ENCODE assay signal across 21 cellular contexts in genomic region chr6:69138893-69139494, GRCh38.
DNase-seq lines count a peak whose midpoint lies in the region; ATAC-seq, FAIRE-seq and TF ChIP-seq lines count a peak whose summit lies in the region.
"Had no signal": no experiment of that assay in that cellular context is flagged by ENCODE, and none has a peak within 500 bp of the region (broad histone marks: within the 10 kb centered on the region; RNA-seq: fewer than 3 reads in every experiment).

No MANE protein-coding gene starts in this region.

- no peak overlapping the region for H3K27ac ChIP-seq in astrocyte (ENCODE audit: low read depth, low read length)
- H3K27ac ChIP-seq: tibial artery had no signal

- no peak for TF ChIP-seq CTCF in astrocyte (IDR thresholded peaks at IDR 0.05; ENCODE audit: insufficient read depth, low read depth, low read length)
- no peak for TF ChIP-seq CTCF in glutamatergic neuron (IDR thresholded peaks at IDR 0.05; ENCODE audit: partially characterized antibody, unreplicated experiment)

- H4K20me1 ChIP-seq in astrocyte (ENCODE audit: insufficient read depth, low read length): no peaks in the 10 kb centered on the region

- no peaks in the 10 kb centered on the region for H3K4me1 ChIP-seq in astrocyte (ENCODE audit: insufficient read depth, low read length)

- H3K36me3 Mint-ChIP-seq in astrocyte (ENCODE audit: low read depth, unreplicated experiment): no peaks in the 10 kb centered on the region
- no peaks in the 10 kb centered on the region for H3K36me3 Mint-ChIP-seq in glutamatergic neuron (ENCODE audit: unreplicated experiment)
- H3K36me3 Mint-ChIP-seq: activated naive CD4-positive, alpha-beta T cell treated with anti-CD3 and anti-CD28 coated beads, Interleukin-2, amount 50 U/mL, for 24 hours; CD8-positive, alpha-beta T cell; IgD-negative memory B cell had no signal

- H3K9me3 Mint-ChIP-seq in astrocyte (ENCODE audit: unreplicated experiment) (no peaks in the 10 kb centered on the region), glutamatergic neuron (ENCODE audit: unreplicated experiment) (no peaks in the 10 kb centered on the region)
- H3K9me3 Mint-ChIP-seq: CD8-positive, alpha-beta T cell had no signal

- H3K36me3 ChIP-seq in astrocyte (ENCODE audit: insufficient read depth, low read length): no peaks in the 10 kb centered on the region
- H3K36me3 ChIP-seq: tibial artery had no signal

- H3K4me1 Mint-ChIP-seq in astrocyte (ENCODE audit: low read depth, unreplicated experiment): peaks cover 9% of the 10 kb centered on the region
- no peaks in the 10 kb centered on the region for H3K4me1 Mint-ChIP-seq in glutamatergic neuron (ENCODE audit: low read depth, unreplicated experiment)
- H3K4me1 Mint-ChIP-seq: activated naive CD4-positive, alpha-beta T cell treated with anti-CD3 and anti-CD28 coated beads, Interleukin-2, amount 50 U/mL, for 24 hours; IgD-negative memory B cell had no signal

- H3K9me3 ChIP-seq in astrocyte (ENCODE audit: insufficient read depth, low read depth, low read length): no peaks in the 10 kb centered on the region
- H3K9me3 ChIP-seq: tibial artery had no signal

- H3K27me3 ChIP-seq in astrocyte (ENCODE audit: insufficient read depth, low read length): no peaks in the 10 kb centered on the region
- H3K27me3 ChIP-seq: tibial artery had no signal

- intact Hi-C loops in left cardiac atrium (cut with DNase I): loop anchor here in 1 of 2 donors (5.0 kb wide), 1 partner anchor 147 kb away; no protein-coding TSS in a partner anchor

- H3K9ac ChIP-seq in astrocyte (ENCODE audit: low read length): no peak overlapping the region

- H3K27ac Mint-ChIP-seq in astrocyte (ENCODE audit: unreplicated experiment) (peak overlapping the region; percentile 60), glutamatergic neuron (ENCODE audit: unreplicated experiment) (no peak overlapping the region)
- H3K27ac Mint-ChIP-seq: activated CD8-positive, alpha-beta T cell treated with anti-CD3 and anti-CD28 coated beads, Interleukin-2, amount 10 ng/mL, durations not matched to agents 7 days and 5 days; activated naive CD4-positive, alpha-beta T cell treated with anti-CD3 and anti-CD28 coated beads, Interleukin-2, amount 50 U/mL, for 24 hours; CD8-positive, alpha-beta T cell; IgD-negative memory B cell had no signal

- ATAC-seq in left cardiac atrium (peak; percentile 71 to 88), GM21360 (IDR thresholded peaks at IDR 0.05; ENCODE audit: unreplicated experiment) (no peak), HG03520 (IDR thresholded peaks at IDR 0.05; ENCODE audit: unreplicated experiment) (no peak)
- ATAC-seq: activated CD4-positive, CD25-positive, alpha-beta regulatory T cell treated with anti-CD3 and anti-CD28 coated beads, Interleukin-2, amount 50 U/mL, for 24 hours; activated CD8-positive, alpha-beta T cell treated with anti-CD3 and anti-CD28 coated beads, Interleukin-2, amount 10 ng/mL, durations not matched to agents 7 days and 5 days; activated T-cell treated with anti-CD3 and anti-CD28 coated beads, Interleukin-2, amount 50 U/mL, for 4 hours; CD8-positive, alpha-beta T cell; stimulated activated naive CD8-positive, alpha-beta T cell treated with anti-CD3 and anti-CD28 coated beads, Interleukin-15, Interleukin-2, amounts not matched to agents 100 U/mL and 50 U/mL, for 24 hours had no signal

- H3K4me3 ChIP-seq in astrocyte (ENCODE audit: insufficient read depth, low read depth, low read length): no peak overlapping the region
- H3K4me3 ChIP-seq: coronary artery, tibial artery had no signal

- no peaks in the 10 kb centered on the region for H3K79me2 ChIP-seq in astrocyte (ENCODE audit: insufficient read depth, low read length)

- DNase-seq in HK-2 (ENCODE audit: unreplicated experiment): peak; percentile 46
- peak; percentile 20 for DNase-seq in astrocyte (ENCODE audit: low read depth)
- DNase-seq in left cardiac atrium: peak; percentile 28
- DNase-seq in non-pigmented ciliary epithelial cell (ENCODE audit: low read depth): peak; percentile 31
- no peak for DNase-seq in glutamatergic neuron
- DNase-seq: activated CD8-positive, alpha-beta T cell treated with anti-CD3 and anti-CD28 coated beads, Interleukin-2, amount 10 ng/mL, durations not matched to agents 7 days and 5 days; activated T-cell treated with anti-CD3 and anti-CD28 coated beads, Interleukin-2, amount 50 U/mL, for 4 hours; CD8-positive, alpha-beta T cell; DMS79 treated with DMSO at 0.1 percent for 48 hours; foreskin fibroblast; MM.1S; NCI-H1694; NCI-H82; stimulated activated naive CD8-positive, alpha-beta T cell treated with anti-CD3 and anti-CD28 coated beads, Interleukin-15, Interleukin-2, amounts not matched to agents 100 U/mL and 50 U/mL, for 24 hours; tibial artery had no signal

- H2AFZ ChIP-seq in astrocyte (ENCODE audit: low read depth, low read length): no peak overlapping the region

- no peak overlapping the region for H3K4me3 Mint-ChIP-seq in astrocyte (ENCODE audit: unreplicated experiment)
- H3K4me3 Mint-ChIP-seq in glutamatergic neuron (ENCODE audit: unreplicated experiment): no peak overlapping the region
- H3K4me3 Mint-ChIP-seq: activated CD8-positive, alpha-beta T cell treated with anti-CD3 and anti-CD28 coated beads, Interleukin-2, amount 10 ng/mL, durations not matched to agents 7 days and 5 days; activated naive CD4-positive, alpha-beta T cell treated with anti-CD3 and anti-CD28 coated beads, Interleukin-2, amount 50 U/mL, for 24 hours; activated T-cell treated with anti-CD3 and anti-CD28 coated beads, Interleukin-2, amount 50 U/mL, for 4 hours; CD8-positive, alpha-beta T cell; IgD-negative memory B cell had no signal

- H3K27me3 Mint-ChIP-seq in astrocyte (ENCODE audit: low read depth, unreplicated experiment): no peaks in the 10 kb centered on the region
- peaks cover 3% of the 10 kb centered on the region for H3K27me3 Mint-ChIP-seq in glutamatergic neuron (ENCODE audit: unreplicated experiment)
- H3K27me3 Mint-ChIP-seq: activated naive CD4-positive, alpha-beta T cell treated with anti-CD3 and anti-CD28 coated beads, Interleukin-2, amount 50 U/mL, for 24 hours; IgD-negative memory B cell had no signal

- FAIRE-seq in astrocyte (lab: Jason Lieb, UNC): no peak

- H3K4me2 ChIP-seq in astrocyte (ENCODE audit: low read length): peak overlapping the region; percentile 14

Comparison
In these comparisons a context has a peak if more than half of its experiments do, and no peak if none do; other contexts are left out.
1. ATAC-seq: peak in left cardiac atrium (2 of 2); none in GM21360 (single experiment) and HG03520 (single experiment).